In genomic region chr15:89797678-89798201, GRCh38 we compare ENCODE assay signal across 2 cellular contexts.
A peak's percentile ranks its signal among the peaks of the same experiment; 100 is the strongest.
TF ChIP-seq lines count a peak whose summit lies in the region.

No MANE protein-coding gene starts in this region.

TF ChIP-seq in HepG2, 621 proteins besides CTCF, POLR2A, EP300 and RAD21:
- no peak for TF ChIP-seq ZNF329 (CRISPR knock-in tag; IDR thresholded peaks at IDR 0.05; ENCODE audit: low read depth)
- peak; percentile 23; the same call in 1 of the 2 replicates for TF ChIP-seq ZMYM3 (CRISPR knock-in tag; IDR thresholded peaks at IDR 0.05)
- peak; percentile 87 for TF ChIP-seq ZNF629 (CRISPR knock-in tag; conservative IDR thresholded peaks at IDR 0.05)

TF ChIP-seq in K562, 482 proteins besides CTCF, POLR2A, EP300 and RAD21:
- TF ChIP-seq U2AF2 (optimal IDR thresholded peaks at IDR 0.05; ENCODE audit: low read depth, low read length), result no peak
- no peak for TF ChIP-seq RBM14 (IDR thresholded peaks at IDR 0.05; ENCODE audit: borderline replicate concordance, insufficient read depth, low read depth, low read length)
- TF ChIP-seq RBM25 (IDR thresholded peaks at IDR 0.05; ENCODE audit: low read depth, low read length, severe bottlenecking), result peak; percentile 64
- TF ChIP-seq KDM1A (IDR thresholded peaks at IDR 0.05), result 0 out of 4 replicates have a peak, but pooled peaks of 1 of the 2 experiments have one; percentile 33
- TF ChIP-seq SIN3B (IDR thresholded peaks at IDR 0.05; ENCODE audit: low read depth), result no peak
- no peak for TF ChIP-seq MECOM (CRISPR knock-in tag; IDR thresholded peaks at IDR 0.05)
- TF ChIP-seq SMARCB1 (IDR thresholded peaks at IDR 0.05; ENCODE audit: insufficient read length, low read depth), result no peak
- TF ChIP-seq ZNF511 (CRISPR knock-in tag; IDR thresholded peaks at IDR 0.05), result no peak
- TF ChIP-seq KLF13 (tag; IDR thresholded peaks at IDR 0.05; ENCODE audit: borderline replicate concordance, low read depth), result no peak
- no peak for TF ChIP-seq STAT5A (IDR thresholded peaks at IDR 0.05; ENCODE audit: borderline replicate concordance, low read length)
- TF ChIP-seq BCOR (IDR thresholded peaks at IDR 0.05), result peak; percentile 39; the same call in 1 of the 2 replicates
- no peak for TF ChIP-seq CBX3 (IDR thresholded peaks at IDR 0.05; ENCODE audit: borderline replicate concordance in 1 of 2, low read length in 2 of 2)
- peak; percentile 35; the same call in 1 of the 2 replicates for TF ChIP-seq ESRRA (IDR thresholded peaks at IDR 0.05; ENCODE audit: borderline replicate concordance, low read depth)
- TF ChIP-seq RCOR1 (IDR thresholded peaks at IDR 0.05; ENCODE audit: borderline replicate concordance in 1 of 2, low read depth in 2 of 2, low read length in 2 of 2), result 0 out of 4 replicates have a peak, but pooled peaks of 1 of the 2 experiments have one; percentile 29
- TF ChIP-seq ADNP (tag; IDR thresholded peaks at IDR 0.05), result 0 out of 2 replicates have a peak, but pooled peaks have one; percentile 39
- no peak for TF ChIP-seq PPARD (CRISPR knock-in tag; IDR thresholded peaks at IDR 0.05)
- no peak for TF ChIP-seq ZNF217 (CRISPR knock-in tag; IDR thresholded peaks at IDR 0.05)
- no peak for TF ChIP-seq ZNF764 (CRISPR knock-in tag; IDR thresholded peaks at IDR 0.05; ENCODE audit: low read depth)
- no peak for TF ChIP-seq ZBED1 (IDR thresholded peaks at IDR 0.05)
- no peak for TF ChIP-seq USF1 (CRISPR knock-in tag; IDR thresholded peaks at IDR 0.05)
